ENCODE assay signal across 1 cellular context in genomic region chr12:56029666-56030293, GRCh38.
TF ChIP-seq lines count a peak whose summit lies in the region.

No MANE protein-coding gene starts in this region.

TF ChIP-seq in Ishikawa, 13 proteins besides CTCF, POLR2A, EP300 and RAD21 (continued from another document):
- TF ChIP-seq REST (IDR thresholded peaks at IDR 0.05; ENCODE audit: low read depth) (no peak), TEAD4 (IDR thresholded peaks at IDR 0.05) (no peak), CEBPB (IDR thresholded peaks at IDR 0.05) (no peak), FOXM1 (IDR thresholded peaks at IDR 0.05; ENCODE audit: borderline replicate concordance, low read depth) (no peak), NFIC (IDR thresholded peaks at IDR 0.05) (no peak)
